Comparison of ENCODE assay signal across 8 cellular contexts in the genomic region with DNA sequence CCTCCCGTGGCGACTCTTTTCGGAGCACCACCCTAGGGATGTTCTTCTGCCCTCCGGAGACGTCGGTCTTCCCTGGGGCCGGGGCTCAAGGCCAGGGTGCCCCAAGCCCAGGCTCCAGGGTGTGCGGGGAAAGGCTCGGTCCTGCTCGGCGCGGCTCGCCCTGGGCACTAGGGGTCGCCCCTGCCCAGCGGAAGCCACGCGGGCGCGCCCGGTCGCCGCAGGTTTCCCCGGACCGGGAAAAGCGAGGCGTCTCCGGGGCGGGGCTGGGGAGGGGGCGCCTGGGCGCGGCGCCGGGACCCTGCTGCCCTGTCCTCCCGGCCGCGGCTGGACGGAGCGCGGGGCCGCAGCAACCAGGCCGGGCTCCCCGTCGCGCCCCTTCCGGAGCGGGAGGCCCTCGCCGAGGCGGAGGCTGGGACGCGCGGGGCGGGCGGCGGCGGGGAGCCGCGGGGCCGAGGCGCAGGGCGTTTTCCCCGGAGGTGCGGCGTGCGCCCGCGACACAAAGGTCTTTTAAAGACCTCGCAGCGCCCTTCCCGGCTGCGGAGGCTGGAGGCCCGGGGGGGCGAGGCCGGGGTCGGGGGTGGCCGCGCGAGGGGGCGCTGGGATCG.
A peak's percentile ranks its signal among the peaks of the same experiment; 100 is the strongest.
DNase-seq lines count a peak whose midpoint lies in the region; ATAC-seq and TF ChIP-seq lines count a peak whose summit lies in the region.

No MANE protein-coding gene starts in this region.

- H3K9me3 ChIP-seq in PC-9 (ENCODE audit: insufficient read depth, low read depth): peaks cover 11% of the 10 kb centered on the region

- H3K27me3 ChIP-seq in PC-9 (ENCODE audit: insufficient read depth, low read depth): no peaks in the 10 kb centered on the region

- TF ChIP-seq CTCF in C4-2B (conservative IDR thresholded peaks at IDR 0.05) (peak; percentile 97), PC-9 (conservative IDR thresholded peaks at IDR 0.05) (peak; percentile 84), fibroblast of pulmonary artery (IDR thresholded peaks at IDR 0.05; ENCODE audit: low read length, missing control alignments) (peak; percentile 45)

- peaks cover 16% of the 10 kb centered on the region for H3K4me1 Mint-ChIP-seq in activated T-cell treated with anti-CD3 and anti-CD28 coated beads, Interleukin-2, amount 50 U/mL, for 72 hours (ENCODE audit: low read depth)
- H3K4me1 Mint-ChIP-seq in natural killer cell treated with Interleukin-12 subunit alpha and Interleukin-12 subunit beta and Interleukin-15 and Interleukin-18, amount 100 ng/mL, for 72 hours (ENCODE audit: low read depth in 2 of 2): peaks cover 3 to 6% of the 10 kb centered on the region in 2 donors

- CTCF ChIA-PET in PC-9 (lab: Charles Lee): no interaction called here

- H3K4me1 ChIP-seq in PC-9 (replicated peaks; ENCODE audit: insufficient read depth): peaks cover 29% of the 10 kb centered on the region

- peaks cover 35% of the 10 kb centered on the region for H3K79me2 ChIP-seq in PC-9 (ENCODE audit: low read depth)

- H3K27ac ChIP-seq in C4-2B: peak overlapping the region; percentile 47
- H3K27ac ChIP-seq in PC-9: peak overlapping the region; percentile 89

- H3F3A ChIP-seq in PC-9 (ENCODE audit: insufficient read depth, low read depth): peaks cover 24% of the 10 kb centered on the region

- no peaks in the 10 kb centered on the region for H3K9me2 ChIP-seq in PC-9 (ENCODE audit: insufficient read depth)

- peaks cover 15% of the 10 kb centered on the region; the same call in 1 of the 2 replicates for H3K36me3 ChIP-seq in PC-9 (ENCODE audit: low read depth)

- peaks cover 0 to 4% of the 10 kb centered on the region in 2 donors for H3K9me3 Mint-ChIP-seq in activated T-cell treated with anti-CD3 and anti-CD28 coated beads, Interleukin-2, amount 50 U/mL, for 72 hours
- H3K9me3 Mint-ChIP-seq in natural killer cell treated with Interleukin-12 subunit alpha and Interleukin-12 subunit beta and Interleukin-15 and Interleukin-18, amount 100 ng/mL, for 72 hours: no peaks in the 10 kb centered on the region

- ATAC-seq in GM19452 (IDR thresholded peaks at IDR 0.05; ENCODE audit: unreplicated experiment): peak; percentile 83
- ATAC-seq in activated T-cell treated with anti-CD3 and anti-CD28 coated beads, Interleukin-2, amount 50 U/mL, for 72 hours (replicated peaks in 1 of 2): peak; percentile 91 to 93
- peak; percentile 90 to 94 for ATAC-seq in natural killer cell treated with Interleukin-12 subunit alpha and Interleukin-12 subunit beta and Interleukin-15 and Interleukin-18, amount 100 ng/mL, for 72 hours

- POLR2A ChIA-PET in PC-9 (lab: Charles Lee; ENCODE audit: unreplicated experiment): interaction anchor here (0.7 kb wide), 1 partner anchor 215 kb away, joined by 3 read pairs; no protein-coding TSS in a partner anchor

- intact Hi-C loops in PC-9 (cut with micrococcal nuclease; ENCODE audit: unreplicated experiment): loop anchor here (1.0 to 10.0 kb wide), 5 partner anchors 116 to 702 kb away; no protein-coding TSS in a partner anchor

- H3K4me3 Mint-ChIP-seq in activated T-cell treated with anti-CD3 and anti-CD28 coated beads, Interleukin-2, amount 50 U/mL, for 72 hours: peak overlapping the region in 1 of 2 donors; percentile 62
- H3K4me3 Mint-ChIP-seq in natural killer cell treated with Interleukin-12 subunit alpha and Interleukin-12 subunit beta and Interleukin-15 and Interleukin-18, amount 100 ng/mL, for 72 hours: no peak overlapping the region

- H3K4me3 ChIP-seq in PC-9: peak overlapping the region; percentile 92
- peak overlapping the region; percentile 58 for H3K4me3 ChIP-seq in fibroblast of pulmonary artery (replicated peaks; ENCODE audit: low read depth, low read length)

- DNase-seq in HK-2 (ENCODE audit: unreplicated experiment) (peak; percentile 86), PC-9 (peak in 1 of 2 experiments; percentile 87), fibroblast of pulmonary artery (ENCODE audit: low read depth) (peak; percentile 62)
- DNase-seq in activated T-cell treated with anti-CD3 and anti-CD28 coated beads, Interleukin-2, amount 50 U/mL, for 72 hours: peak; percentile 70 to 82
- DNase-seq in natural killer cell treated with Interleukin-12 subunit alpha and Interleukin-12 subunit beta and Interleukin-15 and Interleukin-18, amount 100 ng/mL, for 72 hours (ENCODE audit: low spot score): peak; percentile 74
- DNase-seq in stimulated activated naive CD4-positive, alpha-beta T cell treated with Interleukin-2 at 50 U/mL for 16 hours (lab: John Stamatoyannopoulos, UW): peak; percentile 54

- no peaks in the 10 kb centered on the region for H4K20me1 ChIP-seq in PC-9 (ENCODE audit: insufficient read depth)

- H3K4me2 ChIP-seq in PC-9: peak overlapping the region; percentile 96

- H3K27ac Mint-ChIP-seq in activated T-cell treated with anti-CD3 and anti-CD28 coated beads, Interleukin-2, amount 50 U/mL, for 72 hours: no peak overlapping the region
- no peak overlapping the region for H3K27ac Mint-ChIP-seq in natural killer cell treated with Interleukin-12 subunit alpha and Interleukin-12 subunit beta and Interleukin-15 and Interleukin-18, amount 100 ng/mL, for 72 hours

- H3K27me3 Mint-ChIP-seq in activated T-cell treated with anti-CD3 and anti-CD28 coated beads, Interleukin-2, amount 50 U/mL, for 72 hours (ENCODE audit: low read depth): peaks cover 48% of the 10 kb centered on the region
- H3K27me3 Mint-ChIP-seq in natural killer cell treated with Interleukin-12 subunit alpha and Interleukin-12 subunit beta and Interleukin-15 and Interleukin-18, amount 100 ng/mL, for 72 hours: peaks cover 3 to 15% of the 10 kb centered on the region in 2 donors

- no peaks in the 10 kb centered on the region for H3K36me3 Mint-ChIP-seq in activated T-cell treated with anti-CD3 and anti-CD28 coated beads, Interleukin-2, amount 50 U/mL, for 72 hours (ENCODE audit: insufficient read depth in 2 of 2)
- H3K36me3 Mint-ChIP-seq in natural killer cell treated with Interleukin-12 subunit alpha and Interleukin-12 subunit beta and Interleukin-15 and Interleukin-18, amount 100 ng/mL, for 72 hours: no peaks in the 10 kb centered on the region

- H2AFZ ChIP-seq in PC-9: peak overlapping the region; percentile 78

- TSS peak; percentile 62 for BruUV-seq in PC-9 (replicated peaks; lab: Mats Ljungman, UMichigan)

Comparison
In these comparisons a context has a peak if more than half of its experiments do, and no peak if none do; other contexts are left out.
1. CTCF ChIP-seq: peak in every context shown above with its lines; median percentile 97 in C4-2B; 84 in PC-9; 45 in fibroblast of pulmonary artery.